In the genomic region with DNA sequence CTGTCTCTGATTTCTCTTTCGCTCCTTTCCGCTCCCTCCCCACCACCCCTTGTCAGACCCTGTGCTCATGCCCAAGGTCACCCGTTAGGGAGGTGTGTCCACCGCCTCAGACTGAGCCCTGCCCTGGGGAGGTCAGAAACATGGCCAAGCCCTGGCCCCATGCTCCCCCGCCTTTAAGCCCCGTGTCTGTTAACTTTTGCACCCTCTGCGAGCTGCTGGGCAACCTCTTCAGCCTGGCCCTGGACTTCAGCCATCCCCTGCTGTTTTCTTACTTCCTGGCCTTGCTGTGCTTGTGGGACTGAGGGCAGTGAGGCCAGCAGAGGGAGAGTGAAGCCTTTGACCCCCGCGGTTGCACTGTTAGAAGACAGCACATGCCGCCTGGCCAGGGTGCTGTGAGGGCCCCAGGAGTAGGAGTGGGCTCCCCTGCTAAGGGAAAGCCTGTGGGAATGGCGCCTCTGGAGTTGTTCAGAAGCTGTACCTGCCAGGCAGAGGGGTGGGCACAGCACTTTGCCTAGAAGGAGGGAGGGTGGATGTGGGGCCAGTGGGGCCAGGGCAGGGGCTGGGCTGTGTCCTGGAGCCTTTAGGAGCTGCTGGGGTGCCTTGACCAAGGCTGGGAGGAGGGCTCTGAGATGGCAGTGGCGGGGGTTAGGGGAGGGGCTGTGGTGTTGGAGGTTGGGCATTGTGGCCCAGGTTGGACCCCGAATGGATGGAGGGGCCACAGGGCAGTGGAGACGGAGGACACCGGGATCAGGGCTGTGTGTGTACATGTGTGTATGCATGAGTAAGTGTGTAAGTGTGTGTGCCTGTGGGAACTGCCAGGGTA, we compare ENCODE assay signal across 12 cellular contexts. TPM values are rescaled to one million over a fixed set of nuclear protein-coding genes. Genes with fewer than 3 reads are reported as not detected.
A peak's percentile ranks its signal among the peaks of the same experiment; 100 is the strongest.
DNase-seq lines count a peak whose midpoint lies in the region; ATAC-seq and TF ChIP-seq lines count a peak whose summit lies in the region.
"Had no signal": no experiment of that assay in that cellular context is flagged by ENCODE, and none has a peak within 500 bp of the region (broad histone marks: within the 10 kb centered on the region; RNA-seq: fewer than 3 reads in every experiment).

No MANE protein-coding gene starts in this region.

- H3K4me3 ChIP-seq in CD4-positive, CD25-positive, alpha-beta regulatory T cell (ENCODE audit: low read depth, low read length), result no peak overlapping the region
- H3K4me3 ChIP-seq in endocrine pancreas (ENCODE audit: control insufficient read depth, insufficient read depth, low read length) (no peak overlapping the region), neural progenitor cell (no peak overlapping the region)
- H3K4me3 ChIP-seq: thoracic aorta had no signal

- H3F3A ChIP-seq in neural progenitor cell (ENCODE audit: low read depth), result peaks cover under 1% of the 10 kb centered on the region

- H3K4me1 Mint-ChIP-seq in CD4-positive, CD25-positive, alpha-beta regulatory T cell, result peaks cover 21 to 94% (median 73%) of the 10 kb centered on the region in 4 donors
- peaks cover 49% of the 10 kb centered on the region for H3K4me1 Mint-ChIP-seq in neural progenitor cell

- H4K20me1 ChIP-seq in neural progenitor cell (ENCODE audit: low read depth), result peaks cover 100% of the 10 kb centered on the region

- peaks cover 18% of the 10 kb centered on the region for H3K36me3 Mint-ChIP-seq in CD4-positive, CD25-positive, alpha-beta regulatory T cell
- peaks cover 20% of the 10 kb centered on the region for H3K36me3 Mint-ChIP-seq in neural progenitor cell

- H3K4me1 ChIP-seq in CD4-positive, CD25-positive, alpha-beta regulatory T cell (ENCODE audit: control insufficient read depth, insufficient read depth, low read length, poor library complexity, severe bottlenecking), result peaks cover 89% of the 10 kb centered on the region
- peaks cover 16% of the 10 kb centered on the region for H3K4me1 ChIP-seq in endocrine pancreas (ENCODE audit: control insufficient read depth, insufficient read depth, low read length)
- H3K4me1 ChIP-seq in neural progenitor cell, result peaks cover 17% of the 10 kb centered on the region

- H3K9ac ChIP-seq in endocrine pancreas (ENCODE audit: control insufficient read depth, insufficient read depth, low read length) (peak overlapping the region; percentile 69), neural progenitor cell (no peak overlapping the region)

- no peaks in the 10 kb centered on the region for H3K9me3 Mint-ChIP-seq in CD4-positive, CD25-positive, alpha-beta regulatory T cell
- no peaks in the 10 kb centered on the region for H3K9me3 Mint-ChIP-seq in neural progenitor cell
- H3K9me3 Mint-ChIP-seq: naive B cell; T-helper 1 cell treated with Interleukin-12 subunit alpha and Interleukin-12 subunit beta and Interleukin-4 antibody, amounts not matched to agents 30 μg/mL and 1 μg/mL, for 36 hours had no signal

- TF ChIP-seq RAD21 in Ishikawa (IDR thresholded peaks at IDR 0.05; ENCODE audit: low read depth), result no peak; the same call in 1 of the 2 replicates

- no peak for ATAC-seq in CD4-positive, CD25-positive, alpha-beta regulatory T cell (ENCODE audit: low read depth in 2 of 2)
- ATAC-seq in GM21360 (IDR thresholded peaks at IDR 0.05; ENCODE audit: unreplicated experiment), result no peak

- no peak for TF ChIP-seq CTCF in neural progenitor cell (IDR thresholded peaks at IDR 0.05)

- H3K27ac Mint-ChIP-seq in CD4-positive, CD25-positive, alpha-beta regulatory T cell, result peak overlapping the region in 2 of 3 donors; percentile 63 to 65
- peak overlapping the region; percentile 69 for H3K27ac Mint-ChIP-seq in neural progenitor cell
- H3K27ac Mint-ChIP-seq: T-helper 1 cell treated with Interleukin-12 subunit alpha and Interleukin-12 subunit beta and Interleukin-4 antibody, amounts not matched to agents 30 μg/mL and 1 μg/mL, for 36 hours had no signal

- H3K36me3 ChIP-seq in CD4-positive, CD25-positive, alpha-beta regulatory T cell (ENCODE audit: control insufficient read depth, insufficient read depth, low read length), result peaks cover 19% of the 10 kb centered on the region
- no peaks in the 10 kb centered on the region for H3K36me3 ChIP-seq in endocrine pancreas (ENCODE audit: control insufficient read depth, insufficient read depth, low read length)
- H3K36me3 ChIP-seq in neural progenitor cell, result no peaks in the 10 kb centered on the region
- H3K36me3 ChIP-seq: thoracic aorta had no signal

- H3K27me3 Mint-ChIP-seq in CD4-positive, CD25-positive, alpha-beta regulatory T cell, result no peaks in the 10 kb centered on the region
- H3K27me3 Mint-ChIP-seq in neural progenitor cell (ENCODE audit: insufficient read depth, low read depth), result no peaks in the 10 kb centered on the region
- H3K27me3 Mint-ChIP-seq: naive B cell had no signal

- no peaks in the 10 kb centered on the region for H3K27me3 ChIP-seq in CD4-positive, CD25-positive, alpha-beta regulatory T cell (ENCODE audit: control insufficient read depth, insufficient read depth, low read length)
- H3K27me3 ChIP-seq in endocrine pancreas (ENCODE audit: control insufficient read depth, insufficient read depth, low read length) (no peaks in the 10 kb centered on the region), neural progenitor cell (no peaks in the 10 kb centered on the region)

- no peak for DNase-seq in CD4-positive, CD25-positive, alpha-beta regulatory T cell
- DNase-seq in neural progenitor cell (ENCODE audit: low spot score), result no peak
- DNase-seq in NCI-H748 treated with DMSO at 0.1 percent for 48 hours (lab: John Stamatoyannopoulos, UW), result no peak
- no peak for DNase-seq in NCI-H1417 (lab: John Stamatoyannopoulos, UW)
- DNase-seq in DMS153 (lab: John Stamatoyannopoulos, UW), result no peak
- DNase-seq: activated T-cell treated with anti-CD3 and anti-CD28 coated beads for 4 hours, naive B cell had no signal

- H3K9me3 ChIP-seq in CD4-positive, CD25-positive, alpha-beta regulatory T cell (ENCODE audit: control insufficient read depth in 2 of 2, low read length in 2 of 2), result no peaks in the 10 kb centered on the region
- H3K9me3 ChIP-seq in endocrine pancreas (ENCODE audit: control insufficient read depth, low read length) (no peaks in the 10 kb centered on the region), neural progenitor cell (ENCODE audit: low read depth) (no peaks in the 10 kb centered on the region)
- H3K9me3 ChIP-seq: thoracic aorta had no signal

- no peak for TF ChIP-seq EP300 in Ishikawa (IDR thresholded peaks at IDR 0.05; ENCODE audit: borderline replicate concordance)

- H3K4me2 ChIP-seq in neural progenitor cell, result no peak overlapping the region

- no peak overlapping the region for H3K27ac ChIP-seq in CD4-positive, CD25-positive, alpha-beta regulatory T cell (ENCODE audit: insufficient read depth, low read length, poor library complexity, severe bottlenecking)
- no peak overlapping the region for H3K27ac ChIP-seq in neural progenitor cell
- H3K27ac ChIP-seq: thoracic aorta had no signal

- H3K79me2 ChIP-seq in neural progenitor cell (ENCODE audit: low read depth), result peaks cover 100% of the 10 kb centered on the region

- no peak overlapping the region for H2AFZ ChIP-seq in neural progenitor cell (replicated peaks)

- H3K4me3 Mint-ChIP-seq in CD4-positive, CD25-positive, alpha-beta regulatory T cell, result peak overlapping the region in 3 of 4 donors; percentile 61 to 80 (median 68)
- no peak overlapping the region for H3K4me3 Mint-ChIP-seq in neural progenitor cell
- H3K4me3 Mint-ChIP-seq: T-helper 1 cell treated with Interleukin-12 subunit alpha and Interleukin-12 subunit beta and Interleukin-4 antibody, amounts not matched to agents 30 μg/mL and 1 μg/mL, for 36 hours had no signal

TF ChIP-seq in Ishikawa, 13 proteins besides CTCF, POLR2A, EP300 and RAD21:
- TF ChIP-seq TAF1 (IDR thresholded peaks at IDR 0.05; ENCODE audit: low read depth) (no peak), TEAD4 (IDR thresholded peaks at IDR 0.05) (no peak), FOXM1 (IDR thresholded peaks at IDR 0.05; ENCODE audit: borderline replicate concordance, low read depth) (no peak), TCF12 (IDR thresholded peaks at IDR 0.05; ENCODE audit: low read depth) (0 out of 2 replicates have a peak, but pooled peaks have one; percentile 22), NFIC (IDR thresholded peaks at IDR 0.05) (peak; percentile 57; the same call in 1 of the 2 replicates)
- TF ChIP-seq, protein P1, sequence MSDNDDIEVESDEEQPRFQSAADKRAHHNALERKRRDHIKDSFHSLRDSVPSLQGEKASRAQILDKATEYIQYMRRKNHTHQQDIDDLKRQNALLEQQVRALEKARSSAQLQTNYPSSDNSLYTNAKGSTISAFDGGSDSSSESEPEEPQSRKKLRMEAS (IDR thresholded peaks at IDR 0.05), result peak; percentile 47; the same call in 1 of the 2 replicates

RNA-seq across cellular contexts. Expression of a gene that starts 7.9 kb away (rescaled TPM):
- 140 TPM for total RNA-seq in CD4-positive, CD25-positive, alpha-beta regulatory T cell
- 10 to 100 TPM in 2 of 4 donors, 1 to 10 TPM in 2; 8.6 to 11.9 (median 9.8) TPM for polyA plus RNA-seq in CD4-positive, CD25-positive, alpha-beta regulatory T cell
- 65.2 and 69.8 TPM in 2 replicates for total RNA-seq in neural progenitor cell (ENCODE audit: low replicate concordance)

RNA-seq across cellular contexts. Expression of a gene that starts 48.6 kb away (rescaled TPM):
- not detected for total RNA-seq in CD4-positive, CD25-positive, alpha-beta regulatory T cell
- polyA plus RNA-seq in CD4-positive, CD25-positive, alpha-beta regulatory T cell, result not detected
- not detected in 2 replicates for total RNA-seq in neural progenitor cell (ENCODE audit: low replicate concordance)

RNA-seq across cellular contexts. Expression of a gene that starts 56.3 kb away (rescaled TPM):
- total RNA-seq in CD4-positive, CD25-positive, alpha-beta regulatory T cell, result not detected
- polyA plus RNA-seq in CD4-positive, CD25-positive, alpha-beta regulatory T cell, result not detected
- 1.9 and 7.6 TPM in 2 replicates for total RNA-seq in neural progenitor cell (ENCODE audit: low replicate concordance)
